ENCODE assay signal across 7 cellular contexts in genomic region chr5:35926389-35927051, GRCh38. TPM values are rescaled to one million over a fixed set of nuclear protein-coding genes. Genes with fewer than 3 reads are reported as not detected.
DNase-seq lines count a peak whose midpoint lies in the region; ATAC-seq and TF ChIP-seq lines count a peak whose summit lies in the region.

No MANE protein-coding gene starts in this region.

- ATAC-seq in body of pancreas, result peak; percentile 71

- TF ChIP-seq POLR2A in body of pancreas (IDR thresholded peaks at IDR 0.05), result no peak

- peak; percentile 18 for DNase-seq in GM12864 (ENCODE audit: low read depth)
- DNase-seq in HEK293T (ENCODE audit: extremely low spot score), result peak; percentile 71
- peak; percentile 75 for DNase-seq in NCI-H1694 treated with DMSO at 0.1 percent for 48 hours (lab: John Stamatoyannopoulos, UW)
- DNase-seq in T-helper 9 cell, result peak; percentile 53
- peak; percentile 52 to 62 (median 58) for DNase-seq in body of pancreas
- peak; percentile 81 for DNase-seq in iPS-NIHi7 (ENCODE audit: extremely low spot score)
- peak; percentile 57 to 75 for DNase-seq in stimulated activated CD4-positive, alpha-beta T cell treated with anti-CD3 and anti-CD28 coated beads, Interleukin-2, amount 100 ng/mL, for 24 hours

- H3K36me3 ChIP-seq in body of pancreas (replicated peaks in 1 of 2; ENCODE audit: insufficient read depth in 1 of 2, low read depth in 2 of 2), result no peaks in the 10 kb centered on the region

- H3K4me3 ChIP-seq in GM12864 (ENCODE audit: low read depth, low read length), result no peak overlapping the region
- no peak overlapping the region for H3K4me3 ChIP-seq in body of pancreas

- no peaks in the 10 kb centered on the region for H3K9me3 ChIP-seq in body of pancreas

- H3K27me3 ChIP-seq in body of pancreas, result peaks cover 0 to 14% of the 10 kb centered on the region in 2 donors

- no peak overlapping the region for H3K27ac ChIP-seq in body of pancreas

- H3K4me1 ChIP-seq in body of pancreas, result peaks cover 5% of the 10 kb centered on the region

- intact Hi-C loops in body of pancreas (cut with DNase I), result loop anchor here (10.0 kb wide), 1 partner anchor 152 kb away; no protein-coding TSS in a partner anchor

- POLR2A ChIA-PET in HEK293T (lab: Yijun Ruan, JAX), result no interaction called here

- TF ChIP-seq CTCF in GM12864 (IDR thresholded peaks at IDR 0.05; ENCODE audit: low read depth, low read length, missing control alignments) (peak; percentile 88), body of pancreas (IDR thresholded peaks at IDR 0.05) (peak; percentile 33 to 84 (median 74))

- 29 to 31% methylated on average over 13 of the region's 13 CpGs for WGBS in body of pancreas, 2 donors

- CTCF ChIA-PET in HEK293T (lab: Yijun Ruan, JAX), result interaction anchor here (0.5 to 2.1 kb wide), 7 partner anchors 46 to 491 kb away, joined by 3 to 13 read pairs (median 3); no protein-coding TSS in a partner anchor

TF ChIP-seq in HEK293T, 16 proteins besides CTCF, POLR2A, EP300 and RAD21:
- TF ChIP-seq NFRKB (IDR thresholded peaks at IDR 0.05) (no peak), FOXA1 (IDR thresholded peaks at IDR 0.05) (no peak), TARDBP (IDR thresholded peaks at IDR 0.05) (no peak), FOXM1 (IDR thresholded peaks at IDR 0.05; ENCODE audit: borderline replicate concordance) (no peak), BHLHE40 (IDR thresholded peaks at IDR 0.05; ENCODE audit: borderline replicate concordance) (no peak), SUZ12 (IDR thresholded peaks at IDR 0.05) (no peak), HDGF (IDR thresholded peaks at IDR 0.05; ENCODE audit: borderline replicate concordance) (no peak), ZNF384 (IDR thresholded peaks at IDR 0.05) (no peak), FOXK2 (IDR thresholded peaks at IDR 0.05) (no peak), PKNOX1 (IDR thresholded peaks at IDR 0.05) (no peak), CTBP1 (IDR thresholded peaks at IDR 0.05; ENCODE audit: borderline replicate concordance) (no peak), ELF4 (IDR thresholded peaks at IDR 0.05) (no peak)

RNA-seq across cellular contexts. Expression of gene CAPSL, which starts 11.9 kb away (rescaled TPM):
- not detected for total RNA-seq in body of pancreas

Comparison
In these comparisons a context has a peak if more than half of its experiments do, and no peak if none do; other contexts are left out.
1. DNase-seq: peak in every context shown above with its lines; median percentile 81 in iPS-NIHi7; 75 in NCI-H1694 treated with DMSO at 0.1 percent for 48 hours; 71 in HEK293T; 66 in stimulated activated CD4-positive, alpha-beta T cell treated with anti-CD3 and anti-CD28 coated beads, Interleukin-2, amount 100 ng/mL, for 24 hours; 58 in body of pancreas; 53 in T-helper 9 cell; 18 in GM12864.